ENCODE assay signal across 1 cellular context in the genomic region with DNA sequence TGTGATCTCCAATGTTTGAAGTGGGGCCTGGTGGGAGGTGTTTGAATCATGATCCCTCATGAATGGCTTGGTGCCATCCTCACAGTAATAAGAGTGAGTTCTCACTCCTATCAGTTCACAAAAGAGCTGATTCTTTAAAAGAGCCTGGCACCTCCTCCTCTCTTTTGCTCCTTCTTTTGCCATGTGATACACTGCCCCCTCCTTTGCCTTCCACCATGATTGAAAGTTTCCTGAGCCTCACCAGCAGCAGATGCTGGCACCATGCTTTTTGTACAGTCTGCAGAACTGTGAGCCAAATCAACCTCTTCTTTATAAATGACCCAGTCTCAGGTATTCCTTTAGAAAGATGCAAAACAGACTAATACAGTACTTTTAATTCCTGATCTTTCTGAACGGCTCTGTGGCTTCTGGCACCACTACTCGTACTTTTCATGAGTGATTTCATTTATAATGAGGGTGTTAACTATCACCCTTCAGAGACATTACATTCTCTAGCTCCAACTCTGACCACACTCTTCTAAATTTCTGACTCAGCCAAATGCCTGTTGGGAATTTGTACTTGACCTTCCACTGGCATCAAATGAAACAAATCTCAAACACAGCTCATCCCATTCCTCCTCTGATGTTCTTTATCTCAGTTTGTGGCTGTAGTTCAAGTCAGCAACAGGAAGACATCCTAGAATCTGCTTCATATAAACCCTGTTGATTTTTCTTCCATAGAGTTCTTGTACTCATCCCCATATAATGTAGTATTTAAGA.
A peak's percentile ranks its signal among the peaks of the same experiment; 100 is the strongest.
TF ChIP-seq lines count a peak whose summit lies in the region.

No MANE protein-coding gene starts in this region.

TF ChIP-seq in IMR-90, 13 proteins besides CTCF, POLR2A, EP300 and RAD21:
- TF ChIP-seq, protein P1, sequence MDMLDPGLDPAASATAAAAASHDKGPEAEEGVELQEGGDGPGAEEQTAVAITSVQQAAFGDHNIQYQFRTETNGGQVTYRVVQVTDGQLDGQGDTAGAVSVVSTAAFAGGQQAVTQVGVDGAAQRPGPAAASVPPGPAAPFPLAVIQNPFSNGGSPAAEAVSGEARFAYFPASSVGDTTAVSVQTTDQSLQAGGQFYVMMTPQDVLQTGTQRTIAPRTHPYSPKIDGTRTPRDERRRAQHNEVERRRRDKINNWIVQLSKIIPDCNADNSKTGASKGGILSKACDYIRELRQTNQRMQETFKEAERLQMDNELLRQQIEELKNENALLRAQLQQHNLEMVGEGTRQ (IDR thresholded peaks at IDR 0.05; ENCODE audit: low read depth, low read length) = no peak
- no peak for TF ChIP-seq MAZ (IDR thresholded peaks at IDR 0.05; ENCODE audit: borderline replicate concordance, low read depth, low read length)
- peak; percentile 35; the same call in 1 of the 2 replicates for TF ChIP-seq MAFK (IDR thresholded peaks at IDR 0.05; ENCODE audit: low read depth, low read length)
TF ChIP-seq in IMR-90: peak in this region for 1.
